Comparison of ENCODE assay signal across 9 cellular contexts in genomic region chr22:21000987-21001600, GRCh38. TPM values are rescaled to one million over a fixed set of nuclear protein-coding genes. Genes with fewer than 3 reads are reported as not detected.
A peak's percentile ranks its signal among the peaks of the same experiment; 100 is the strongest.
DNase-seq lines count a peak whose midpoint lies in the region; ATAC-seq and FAIRE-seq lines count a peak whose summit lies in the region.
"Had no signal": no experiment of that assay in that cellular context is flagged by ENCODE, and none has a peak within 500 bp of the region (broad histone marks: within the 10 kb centered on the region; RNA-seq: fewer than 3 reads in every experiment).

No MANE protein-coding gene starts in this region.

- H3K27ac Mint-ChIP-seq in IgD-negative memory B cell: peak overlapping the region; percentile 98 to 100 (median 99)
- peak overlapping the region; percentile 98 for H3K27ac Mint-ChIP-seq in central memory CD8-positive, alpha-beta T cell (ENCODE audit: low read depth)

- H3K36me3 ChIP-seq in mucosa of rectum (ENCODE audit: control insufficient read depth in 2 of 2, insufficient read depth in 2 of 2, low read length in 2 of 2): peaks cover 8 to 29% of the 10 kb centered on the region in 2 donors

- H3K27me3 ChIP-seq in mucosa of rectum (ENCODE audit: control insufficient read depth in 2 of 2, insufficient read depth in 2 of 2, low read length in 2 of 2): no peaks in the 10 kb centered on the region

- DNase-seq in central memory CD8-positive, alpha-beta T cell (ENCODE audit: low spot score in 2 of 2): no peak
- DNase-seq in RCC 7860 (ENCODE audit: low spot score): no peak
- no peak for DNase-seq in NCI-H187 (lab: John Stamatoyannopoulos, UW)
- DNase-seq in foreskin melanocyte: no peak

- H3K4me1 ChIP-seq in mucosa of rectum (ENCODE audit: control insufficient read depth in 2 of 2, insufficient read depth in 2 of 2, low read length in 2 of 2): peaks cover 22 to 26% of the 10 kb centered on the region in 2 donors

- H3K4me3 Mint-ChIP-seq in IgD-negative memory B cell: peak overlapping the region; percentile 93 to 99 (median 98)
- peak overlapping the region; percentile 94 for H3K4me3 Mint-ChIP-seq in central memory CD8-positive, alpha-beta T cell

- peaks cover 5 to 20% (median 13%) of the 10 kb centered on the region in 3 donors for H3K4me1 Mint-ChIP-seq in IgD-negative memory B cell
- H3K4me1 Mint-ChIP-seq in central memory CD8-positive, alpha-beta T cell: peaks cover 29% of the 10 kb centered on the region

- H3K9ac ChIP-seq in mucosa of rectum (ENCODE audit: low read depth in 1 of 2, low read length in 2 of 2): peak overlapping the region; percentile 90 to 91

- peak overlapping the region; percentile 91 to 93 for H3K4me3 ChIP-seq in mucosa of rectum (ENCODE audit: low read length in 2 of 2)

- no peaks in the 10 kb centered on the region for H3K27me3 Mint-ChIP-seq in IgD-negative memory B cell
- H3K27me3 Mint-ChIP-seq in central memory CD8-positive, alpha-beta T cell: no peaks in the 10 kb centered on the region

- H3K9me3 Mint-ChIP-seq in IgD-negative memory B cell: no peaks in the 10 kb centered on the region
- H3K9me3 Mint-ChIP-seq in central memory CD8-positive, alpha-beta T cell: no peaks in the 10 kb centered on the region

- peaks cover 3% of the 10 kb centered on the region for H3K36me3 Mint-ChIP-seq in IgD-negative memory B cell
- peaks cover 31% of the 10 kb centered on the region for H3K36me3 Mint-ChIP-seq in central memory CD8-positive, alpha-beta T cell (ENCODE audit: insufficient read depth)

- peak; percentile 11 for ATAC-seq in GM18909 (IDR thresholded peaks at IDR 0.05; ENCODE audit: poor library complexity, unreplicated experiment)
- no peak for ATAC-seq in central memory CD8-positive, alpha-beta T cell (replicated peaks; ENCODE audit: extremely low read depth, poor library complexity, severe bottlenecking)
- no peak for ATAC-seq in GM21528 (IDR thresholded peaks at IDR 0.05; ENCODE audit: low FRiP score, unreplicated experiment)

- peak overlapping the region; percentile 99 for H3K27ac ChIP-seq in mucosa of rectum (ENCODE audit: low read depth in 2 of 2, low read length in 2 of 2)

- no peak for FAIRE-seq in RCC 7860 (lab: Jason Lieb, UNC)
- FAIRE-seq: TTC549 had no signal

- H3K9me3 ChIP-seq in mucosa of rectum (ENCODE audit: control insufficient read depth in 2 of 2, low read length in 2 of 2): no peaks in the 10 kb centered on the region

RNA-seq across cellular contexts. Expression of gene THAP7, which starts 0.8 kb away (rescaled TPM):
- polyA plus RNA-seq in IgD-negative memory B cell: 55.9 TPM

RNA-seq across cellular contexts. Expression of gene P2RX6, which starts 13.9 kb away (rescaled TPM):
- polyA plus RNA-seq in IgD-negative memory B cell: not detected

RNA-seq across cellular contexts. Expression of gene LZTR1, which starts 19.0 kb away (rescaled TPM):
- 11.9 TPM for polyA plus RNA-seq in IgD-negative memory B cell

RNA-seq across cellular contexts. Expression of gene SLC7A4, which starts 31.3 kb away (rescaled TPM):
- not detected for polyA plus RNA-seq in IgD-negative memory B cell

RNA-seq across cellular contexts. Expression of gene AIFM3, which starts 34.0 kb away (rescaled TPM):
- 2.3 TPM for polyA plus RNA-seq in IgD-negative memory B cell
